Comparison of ENCODE assay signal across 13 cellular contexts in genomic region chr20:764255-764654, GRCh38. TPM values are rescaled to one million over a fixed set of nuclear protein-coding genes. Genes with fewer than 3 reads are reported as not detected.
A peak's percentile ranks its signal among the peaks of the same experiment; 100 is the strongest.
DNase-seq lines count a peak whose midpoint lies in the region; ATAC-seq and TF ChIP-seq lines count a peak whose summit lies in the region.
"Had no signal": no experiment of that assay in that cellular context is flagged by ENCODE, and none has a peak within 500 bp of the region (broad histone marks: within the 10 kb centered on the region; RNA-seq: fewer than 3 reads in every experiment).

No MANE protein-coding gene starts in this region.

- no peak overlapping the region for H3K27ac Mint-ChIP-seq in glutamatergic neuron (ENCODE audit: unreplicated experiment)
- H3K27ac Mint-ChIP-seq: CD4-positive, CD25-positive, alpha-beta regulatory T cell; H9 had no signal

- H3K36me3 Mint-ChIP-seq in glutamatergic neuron (ENCODE audit: unreplicated experiment): peaks cover 4% of the 10 kb centered on the region
- H3K36me3 Mint-ChIP-seq: CD4-positive, CD25-positive, alpha-beta regulatory T cell had no signal

- no peaks in the 10 kb centered on the region for H3K4me1 Mint-ChIP-seq in glutamatergic neuron (ENCODE audit: low read depth, unreplicated experiment)
- H3K4me1 Mint-ChIP-seq: CD4-positive, CD25-positive, alpha-beta regulatory T cell had no signal

- peak; percentile 76 for ATAC-seq in stimulated activated naive CD8-positive, alpha-beta T cell treated with anti-CD3 and anti-CD28 coated beads, Interleukin-15, Interleukin-2, amounts not matched to agents 100 U/mL and 50 U/mL, for 24 hours

- no peaks in the 10 kb centered on the region for H3K27me3 Mint-ChIP-seq in glutamatergic neuron (ENCODE audit: unreplicated experiment)

- no peak overlapping the region for H3K4me3 Mint-ChIP-seq in glutamatergic neuron (ENCODE audit: unreplicated experiment)
- H3K4me3 Mint-ChIP-seq: H9 had no signal

- peaks cover 1% of the 10 kb centered on the region for H3K9me3 Mint-ChIP-seq in glutamatergic neuron (ENCODE audit: unreplicated experiment)
- H3K9me3 Mint-ChIP-seq: H9 had no signal

- TF ChIP-seq CTCF in glutamatergic neuron (IDR thresholded peaks at IDR 0.05; ENCODE audit: partially characterized antibody, unreplicated experiment) (peak; percentile 15), GM20000 (IDR thresholded peaks at IDR 0.05; ENCODE audit: extremely low read depth, missing control alignments) (no peak)

- DNase-seq in activated CD4-positive, alpha-beta T cell treated with anti-CD3 and anti-CD28 coated beads, Interleukin-2, amount 50 U/mL, for 48 hours: peak; percentile 11 to 26
- no peak for DNase-seq in activated CD4-positive, alpha-beta T cell treated with anti-CD3 and anti-CD28 coated beads, Interleukin-2, amount 50 U/mL, for 1 hour
- DNase-seq in stimulated activated CD4-positive, alpha-beta T cell treated with anti-CD3 and anti-CD28 coated beads, Interleukin-1b, Interleukin-23, amount 100 ng/mL, for 48 hours: peak; percentile 16
- DNase-seq in stimulated activated CD4-positive, alpha-beta T cell treated with anti-CD3 and anti-CD28 coated beads, Interleukin-4, amount 100 ng/mL, for 4 hours: no peak
- no peak for DNase-seq in glutamatergic neuron
- DNase-seq in stimulated activated naive CD8-positive, alpha-beta T cell treated with anti-CD3 and anti-CD28 coated beads, Interleukin-15, Interleukin-2, amounts not matched to agents 100 U/mL and 50 U/mL, for 24 hours: peak; percentile 66
- no peak for DNase-seq in NCI-H1694 treated with DMSO at 0.1 percent for 48 hours (lab: John Stamatoyannopoulos, UW)
- DNase-seq in GM20000 (ENCODE audit: low spot score): no peak
- DNase-seq: 8988T; AML-193; CD4-positive, CD25-positive, alpha-beta regulatory T cell; GOT3; H9 had no signal

RNA-seq across cellular contexts. Expression of gene SLC52A3, which starts 4.0 kb away (rescaled TPM):
- not detected for total RNA-seq in glutamatergic neuron (ENCODE audit: unreplicated experiment)
- total RNA-seq: CD4-positive, CD25-positive, alpha-beta regulatory T cell had no signal

Comparison
In these comparisons a context has a peak if more than half of its experiments do, and no peak if none do; other contexts are left out.
1. DNase-seq: peak in activated CD4-positive, alpha-beta T cell treated with anti-CD3 and anti-CD28 coated beads, Interleukin-2, amount 50 U/mL, for 48 hours (2 of 2), stimulated activated CD4-positive, alpha-beta T cell treated with anti-CD3 and anti-CD28 coated beads, Interleukin-1b, Interleukin-23, amount 100 ng/mL, for 48 hours (single experiment) and stimulated activated naive CD8-positive, alpha-beta T cell treated with anti-CD3 and anti-CD28 coated beads, Interleukin-15, Interleukin-2, amounts not matched to agents 100 U/mL and 50 U/mL, for 24 hours (single experiment); none in activated CD4-positive, alpha-beta T cell treated with anti-CD3 and anti-CD28 coated beads, Interleukin-2, amount 50 U/mL, for 1 hour (single experiment), stimulated activated CD4-positive, alpha-beta T cell treated with anti-CD3 and anti-CD28 coated beads, Interleukin-4, amount 100 ng/mL, for 4 hours (0 of 2), glutamatergic neuron (single experiment), NCI-H1694 treated with DMSO at 0.1 percent for 48 hours (single experiment) and GM20000 (single experiment).